ENCODE assay signal across 18 cellular contexts in genomic region chr1:110189181-110189580, GRCh38. TPM values are rescaled to one million over a fixed set of nuclear protein-coding genes. Genes with fewer than 3 reads are reported as not detected.
"Had no signal": no experiment of that assay in that cellular context is flagged by ENCODE, and none has a peak within 500 bp of the region (broad histone marks: within the 10 kb centered on the region; RNA-seq: fewer than 3 reads in every experiment).

No MANE protein-coding gene starts in this region.

- H3K36me3 Mint-ChIP-seq: type B pancreatic cell, WTC11 had no signal

- DNase-seq: activated CD4-positive, alpha-beta memory T cell treated with anti-CD3 and anti-CD28 coated beads, Interleukin-2, amount 10 ng/mL, durations not matched to agents 7 days and 5 days; activated CD4-positive, alpha-beta T cell treated with anti-CD3 and anti-CD28 coated beads for 4 hours; activated effector memory CD4-positive, alpha-beta T cell treated with Interleukin-2 at 50 U/mL for 16 hours; activated naive CD4-positive, alpha-beta T cell treated with anti-CD3 and anti-CD28 coated beads, Interleukin-2, amount 50 U/mL, for 16 hours; activated T-cell treated with anti-CD3 and anti-CD28 coated beads, Interleukin-2, amount 50 U/mL, for 4 hours; kidney glomerular epithelial cell; stimulated activated CD4-positive, alpha-beta T cell treated with anti-CD3 and anti-CD28 coated beads, Interleukin-12 subunit alpha, Interleukin-12 subunit beta, amount 100 ng/mL, for 4 hours; stimulated activated CD4-positive, alpha-beta T cell treated with anti-CD3 and anti-CD28 coated beads, Interleukin-2, amount 100 ng/mL, for 24 hours; SW 1271 had no signal

- H3K9me3 ChIP-seq: ovary had no signal

- H3K9me3 Mint-ChIP-seq: activated CD4-positive, alpha-beta memory T cell treated with anti-CD3 and anti-CD28 coated beads, Interleukin-2, amount 10 ng/mL, durations not matched to agents 7 days and 5 days; activated T-cell treated with anti-CD3 and anti-CD28 coated beads, Interleukin-2, amount 50 U/mL, for 4 hours; neural crest cell; type B pancreatic cell; WTC11 had no signal

- H3K4me3 ChIP-seq: ovary had no signal

- ATAC-seq: activated T-cell treated with anti-CD3 and anti-CD28 coated beads, Interleukin-2, amount 50 U/mL, for 4 hours; esophagus mucosa; WTC11 had no signal

- H3K36me3 ChIP-seq: ovary had no signal

- FAIRE-seq: bronchial epithelial cell, endometrium, TTC549 had no signal

- H3K4me1 Mint-ChIP-seq: activated CD4-positive, alpha-beta memory T cell treated with anti-CD3 and anti-CD28 coated beads, Interleukin-2, amount 10 ng/mL, durations not matched to agents 7 days and 5 days had no signal

- H3K4me3 Mint-ChIP-seq: activated CD4-positive, alpha-beta memory T cell treated with anti-CD3 and anti-CD28 coated beads, Interleukin-2, amount 10 ng/mL, durations not matched to agents 7 days and 5 days; activated T-cell treated with anti-CD3 and anti-CD28 coated beads, Interleukin-2, amount 50 U/mL, for 4 hours; neural crest cell; WTC11 had no signal

- H3K27me3 ChIP-seq: ovary had no signal

- H3K27ac Mint-ChIP-seq: activated CD4-positive, alpha-beta memory T cell treated with anti-CD3 and anti-CD28 coated beads, Interleukin-2, amount 10 ng/mL, durations not matched to agents 7 days and 5 days; WTC11 had no signal

- H3K27ac ChIP-seq: ovary had no signal

RNA-seq across cellular contexts. Expression of gene SLC6A17, which starts 38.9 kb away (rescaled TPM):
- total RNA-seq: activated CD4-positive, alpha-beta memory T cell treated with anti-CD3 and anti-CD28 coated beads, Interleukin-2, amount 10 ng/mL, durations not matched to agents 7 days and 5 days; mesenteric fat pad had no signal
